12 cellular contexts compared by ENCODE assay signal in genomic region chr2:33104052-33104623, GRCh38.
DNase-seq lines count a peak whose midpoint lies in the region; ATAC-seq, FAIRE-seq and TF ChIP-seq lines count a peak whose summit lies in the region.
"Had no signal": no experiment of that assay in that cellular context is flagged by ENCODE, and none has a peak within 500 bp of the region (broad histone marks: within the 10 kb centered on the region; RNA-seq: fewer than 3 reads in every experiment).

No MANE protein-coding gene starts in this region.

- peaks cover 14% of the 10 kb centered on the region for H3K27me3 Mint-ChIP-seq in activated CD8-positive, alpha-beta T cell treated with anti-CD3 and anti-CD28 coated beads for 36 hours

- H3K9me3 ChIP-seq in A549 (no peaks in the 10 kb centered on the region), MG63 (0 out of 2 replicates have a peak, but pooled peaks cover 2% of the 10 kb centered on the region), mesodermal cell (ENCODE audit: control insufficient read depth, low read length) (no peaks in the 10 kb centered on the region)
- H3K9me3 ChIP-seq: neutrophil had no signal

- WGBS in A549 (ENCODE audit: missing lambda C conversion rate): 43% methylated on average over 5 of the region's 5 CpGs
- WGBS in mesodermal cell (ENCODE audit: insufficient coverage in 2 of 2), 2 experiments: 82 to 86% methylated on average over 4 to 5 of the region's 5 CpGs

- DNase-seq in A549 (ENCODE audit: low read depth in 1 of 2, low spot score in 1 of 2) (peak in 1 of 2 experiments; percentile 57), MG63 (peak; percentile 48), dermis microvascular lymphatic vessel endothelial cell (ENCODE audit: low read depth in 2 of 2) (peak; percentile 10 to 87), NK-92 (lab: John Stamatoyannopoulos, UW; ENCODE audit: unreplicated experiment) (no peak), SHP77 treated with DMSO at 0.1 percent for 48 hours (lab: John Stamatoyannopoulos, UW) (no peak)
- DNase-seq in activated CD8-positive, alpha-beta T cell treated with anti-CD3 and anti-CD28 coated beads for 36 hours: no peak
- DNase-seq: activated T-cell treated with anti-CD3 and anti-CD28 coated beads, Interleukin-2, amount 50 U/mL, for 48 hours had no signal

- H3K27ac ChIP-seq in A549: peak overlapping the region; percentile 80
- H3K27ac ChIP-seq in mesodermal cell (ENCODE audit: low read depth, low read length, severe bottlenecking): peak overlapping the region; percentile 74
- H3K27ac ChIP-seq: neutrophil had no signal

- H3K36me3 Mint-ChIP-seq in activated CD8-positive, alpha-beta T cell treated with anti-CD3 and anti-CD28 coated beads for 36 hours (ENCODE audit: low read depth): no peaks in the 10 kb centered on the region

- H3K9me3 Mint-ChIP-seq in activated CD8-positive, alpha-beta T cell treated with anti-CD3 and anti-CD28 coated beads for 36 hours: no peaks in the 10 kb centered on the region

- CTCF ChIA-PET in A549 (lab: Yijun Ruan, JAX): no interaction called here
- CTCF ChIA-PET in activated CD8-positive, alpha-beta T cell treated with anti-CD3 and anti-CD28 coated beads for 36 hours (lab: Charles Lee): no interaction called here

- H3K27ac Mint-ChIP-seq in activated CD8-positive, alpha-beta T cell treated with anti-CD3 and anti-CD28 coated beads for 36 hours: no peak overlapping the region

- no peak for FAIRE-seq in A549 (lab: Jason Lieb, UNC)

- intact Hi-C loops in activated CD8-positive, alpha-beta T cell treated with anti-CD3 and anti-CD28 coated beads for 36 hours (cut with micrococcal nuclease): no loop called here

- no peak for TF ChIP-seq CTCF in A549 (IDR thresholded peaks at IDR 0.05)
- no peak for TF ChIP-seq CTCF in activated CD8-positive, alpha-beta T cell treated with anti-CD3 and anti-CD28 coated beads for 36 hours (IDR thresholded peaks at IDR 0.05)

- no peak for TF ChIP-seq EP300 in A549 (IDR thresholded peaks at IDR 0.05)

- POLR2A ChIA-PET in A549 (lab: Yijun Ruan, JAX): no interaction called here
- POLR2A ChIA-PET in activated CD8-positive, alpha-beta T cell treated with anti-CD3 and anti-CD28 coated beads for 36 hours (lab: Charles Lee): no interaction called here

- no peaks in the 10 kb centered on the region for H3K4me1 Mint-ChIP-seq in activated CD8-positive, alpha-beta T cell treated with anti-CD3 and anti-CD28 coated beads for 36 hours (ENCODE audit: low read depth)

- no peak for TF ChIP-seq POLR2A in A549 (IDR thresholded peaks at IDR 0.05; ENCODE audit: low read length)

- ATAC-seq in A549 (peak; percentile 44 to 67; a peak in 3 of 6 replicates), GM18520 (IDR thresholded peaks at IDR 0.05; ENCODE audit: unreplicated experiment) (no peak)
- no peak for ATAC-seq in activated CD8-positive, alpha-beta T cell treated with anti-CD3 and anti-CD28 coated beads for 36 hours
- ATAC-seq: activated CD4-positive, CD25-positive, alpha-beta regulatory T cell treated with anti-CD3 and anti-CD28 coated beads, Interleukin-2, amount 50 U/mL, for 24 hours had no signal

- no peak overlapping the region for H3K4me3 Mint-ChIP-seq in activated CD8-positive, alpha-beta T cell treated with anti-CD3 and anti-CD28 coated beads for 36 hours

- TF ChIP-seq RAD21 in A549 (conservative IDR thresholded peaks at IDR 0.05 in 1 of 2, IDR thresholded peaks at IDR 0.05 in 1 of 2): no peak

- H3K4me3 ChIP-seq in A549 (no peak overlapping the region), MG63 (no peak overlapping the region), mesodermal cell (ENCODE audit: extremely low read depth, insufficient read depth, low read length, poor library complexity, severe bottlenecking) (no peak overlapping the region)
- H3K4me3 ChIP-seq: lung had no signal

- peak overlapping the region; percentile 79 for H3K4me2 ChIP-seq in A549

- H3K36me3 ChIP-seq in MG63: no peaks in the 10 kb centered on the region
- no peaks in the 10 kb centered on the region for H3K36me3 ChIP-seq in mesodermal cell (ENCODE audit: control insufficient read depth, insufficient read depth, low read length)
- H3K36me3 ChIP-seq: neutrophil had no signal

- H3K4me1 ChIP-seq in A549 (peaks cover 47% of the 10 kb centered on the region), mesodermal cell (ENCODE audit: control insufficient read depth, insufficient read depth, low read length, poor library complexity, severe bottlenecking) (peaks cover 42% of the 10 kb centered on the region)

- H3K27me3 ChIP-seq in MG63: no peaks in the 10 kb centered on the region
- H3K27me3 ChIP-seq: neutrophil had no signal

TF ChIP-seq in A549, 52 proteins besides CTCF, POLR2A, EP300 and RAD21:
- TF ChIP-seq REST (IDR thresholded peaks at IDR 0.05) (no peak), FOSL2 (IDR thresholded peaks at IDR 0.05) (no peak), FOSL2 (CRISPR knock-in tag; IDR thresholded peaks at IDR 0.05) (peak; percentile 29; the same call in 1 of the 2 replicates)
TF ChIP-seq in A549: peak in this region for 1.

Comparison
In these comparisons a context has a peak if more than half of its experiments do, and no peak if none do; other contexts are left out.
1. ATAC-seq: peak in A549 (2 of 2); none in GM18520 (single experiment) and activated CD8-positive, alpha-beta T cell treated with anti-CD3 and anti-CD28 coated beads for 36 hours (single experiment).
2. DNase-seq: peak in MG63 (single experiment) and dermis microvascular lymphatic vessel endothelial cell (2 of 2); none in activated CD8-positive, alpha-beta T cell treated with anti-CD3 and anti-CD28 coated beads for 36 hours (single experiment), NK-92 (single experiment) and SHP77 treated with DMSO at 0.1 percent for 48 hours (single experiment).